In the genomic region with DNA sequence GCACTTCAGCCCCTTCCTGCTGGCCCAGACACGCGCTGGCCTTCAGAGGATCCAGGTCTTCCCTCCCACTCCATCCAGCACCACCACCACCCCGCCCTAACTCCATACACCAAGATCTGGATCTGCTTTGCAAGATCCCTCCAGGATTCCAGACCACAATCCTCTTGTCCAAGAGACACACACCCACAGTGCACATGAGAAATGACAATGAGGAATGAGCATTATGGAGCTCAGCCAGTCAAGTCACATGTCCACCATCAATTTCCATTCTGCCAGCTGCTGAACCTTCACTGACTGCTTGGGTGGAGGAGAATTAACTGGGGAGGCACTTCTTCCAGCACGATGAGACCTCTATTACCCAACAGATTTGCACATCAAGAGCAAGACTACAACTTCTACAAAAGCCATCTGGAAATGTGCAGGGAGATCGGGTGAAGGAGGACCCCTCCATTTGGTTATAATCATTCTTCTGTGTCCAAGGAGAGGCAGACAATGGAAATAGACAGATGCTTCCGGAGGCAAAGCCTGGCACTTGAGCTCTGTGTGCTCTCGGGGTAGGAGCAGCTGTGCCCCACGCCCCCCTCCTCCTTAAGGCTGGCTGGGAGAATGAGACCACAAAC, we compare ENCODE assay signal across 7 cellular contexts. TPM values are rescaled to one million over a fixed set of nuclear protein-coding genes. Genes with fewer than 3 reads are reported as not detected.
DNase-seq lines count a peak whose midpoint lies in the region; ATAC-seq, FAIRE-seq and TF ChIP-seq lines count a peak whose summit lies in the region.

No MANE protein-coding gene starts in this region.

- TF ChIP-seq EP300 in GM12878 (IDR thresholded peaks at IDR 0.05; ENCODE audit: borderline replicate concordance in 1 of 2, control insufficient read depth in 1 of 2, low read depth in 2 of 2, low read length in 2 of 2), result no peak

- H2AFZ ChIP-seq in GM12878 (ENCODE audit: control insufficient read depth, low read depth, low read length), result peak overlapping the region; percentile 9; the same call in 1 of the 2 replicates

- no peak for TF ChIP-seq RAD21 in GM12878 (IDR thresholded peaks at IDR 0.05; ENCODE audit: insufficient read depth, low read depth, low read length)

- TF ChIP-seq CTCF in GM12878 (IDR thresholded peaks at IDR 0.05 in 2 of 3, conservative IDR thresholded peaks at IDR 0.05 in 1 of 3; ENCODE audit: control insufficient read depth in 2 of 3, extremely low read depth in 1 of 3, insufficient read depth in 1 of 3, low read depth in 3 of 3, low read length in 3 of 3) (no peak), lower lobe of right lung (IDR thresholded peaks at IDR 0.05) (no peak), upper lobe of right lung (IDR thresholded peaks at IDR 0.05) (no peak)

- 38% methylated on average over 8 of the region's 8 CpGs for WGBS in GM12878 (ENCODE audit: insufficient coverage, insufficient replicate concordance, low lambda C conversion rate, missing lambda C conversion rate)

- ATAC-seq in GM12878, result no peak
- ATAC-seq in lower lobe of right lung, result peak; percentile 26 to 56
- peak; percentile 69 for ATAC-seq in upper lobe of right lung
- ATAC-seq in HG03432 (IDR thresholded peaks at IDR 0.05; ENCODE audit: unreplicated experiment), result no peak
- no peak for ATAC-seq in activated naive CD8-positive, alpha-beta T cell treated with anti-CD3 and anti-CD28 coated beads, Interleukin-2, amount 50 U/mL, for 24 hours

- CTCF ChIA-PET in GM12878 (lab: Yijun Ruan, JAX), result interaction anchor here (0.6 to 1.4 kb wide), 3 partner anchors 45 to 352 kb away, joined by 3 to 6 read pairs (median 3); no protein-coding TSS in a partner anchor

- H3K4me1 ChIP-seq in GM12878 (ENCODE audit: control insufficient read depth, insufficient read depth, low read length), result peaks cover 11% of the 10 kb centered on the region
- H3K4me1 ChIP-seq in lower lobe of right lung, result no peaks in the 10 kb centered on the region
- peaks cover 5% of the 10 kb centered on the region for H3K4me1 ChIP-seq in upper lobe of right lung

- H3K4me1 Mint-ChIP-seq in activated naive CD8-positive, alpha-beta T cell treated with anti-CD3 and anti-CD28 coated beads, Interleukin-2, amount 50 U/mL, for 24 hours, result no peaks in the 10 kb centered on the region

- no peak for TF ChIP-seq POLR2A in GM12878 (IDR thresholded peaks at IDR 0.05; ENCODE audit: low read depth, low read length)

- no peaks in the 10 kb centered on the region for H3K9me3 Mint-ChIP-seq in activated naive CD8-positive, alpha-beta T cell treated with anti-CD3 and anti-CD28 coated beads, Interleukin-2, amount 50 U/mL, for 24 hours

- no peak overlapping the region for H3K4me3 Mint-ChIP-seq in activated naive CD8-positive, alpha-beta T cell treated with anti-CD3 and anti-CD28 coated beads, Interleukin-2, amount 50 U/mL, for 24 hours

- no peak overlapping the region for H3K27ac Mint-ChIP-seq in activated naive CD8-positive, alpha-beta T cell treated with anti-CD3 and anti-CD28 coated beads, Interleukin-2, amount 50 U/mL, for 24 hours

- no peaks in the 10 kb centered on the region for H3K27me3 Mint-ChIP-seq in activated naive CD8-positive, alpha-beta T cell treated with anti-CD3 and anti-CD28 coated beads, Interleukin-2, amount 50 U/mL, for 24 hours

- H3K9me3 ChIP-seq in GM12878 (replicated peaks; ENCODE audit: control insufficient read depth, insufficient read depth, low read length) (no peaks in the 10 kb centered on the region), lower lobe of right lung (no peaks in the 10 kb centered on the region), upper lobe of right lung (no peaks in the 10 kb centered on the region)

- intact Hi-C loops in GM12878 (cut with micrococcal nuclease; ENCODE audit: unreplicated experiment), result no loop called here
- intact Hi-C loops in lower lobe of right lung (cut with DNase I), result no loop called here
- intact Hi-C loops in upper lobe of right lung (cut with DNase I), result no loop called here

- in situ Hi-C loops in GM12878 (cut with MboI), result no loop called here

- no TSS peak for BruUV-seq in GM12878 (replicated peaks; lab: Mats Ljungman, UMichigan)

- no peaks in the 10 kb centered on the region for H3K79me2 ChIP-seq in GM12878 (ENCODE audit: control insufficient read depth, insufficient read depth, low read length)

- H3K27ac ChIP-seq in GM12878 (ENCODE audit: control insufficient read depth, insufficient read depth), result no peak overlapping the region
- H3K27ac ChIP-seq in lower lobe of right lung, result no peak overlapping the region
- H3K27ac ChIP-seq in upper lobe of right lung, result no peak overlapping the region

- SMC1A ChIA-PET in GM12878 (lab: Charles Lee; ENCODE audit: uncharacterized antibody, unreplicated experiment), result interaction anchor here (1.5 to 3.1 kb wide), 2 partner anchors 8 to 15 kb away, joined by 3 to 7 read pairs; no protein-coding TSS in a partner anchor

- POLR2A ChIA-PET in GM12878 (lab: Charles Lee), result interaction anchor here (0.6 to 0.9 kb wide), 3 partner anchors 12 to 229 kb away, joined by 3 read pairs; a partner anchor contains a TSS

- H3K4me2 ChIP-seq in GM12878 (ENCODE audit: control insufficient read depth, insufficient read depth), result no peak overlapping the region

- no peaks in the 10 kb centered on the region for H3K36me3 Mint-ChIP-seq in activated naive CD8-positive, alpha-beta T cell treated with anti-CD3 and anti-CD28 coated beads, Interleukin-2, amount 50 U/mL, for 24 hours (ENCODE audit: low read depth)

- no peaks in the 10 kb centered on the region for H4K20me1 ChIP-seq in GM12878 (ENCODE audit: control insufficient read depth, insufficient read depth)

- no peak for FAIRE-seq in GM12878 (lab: Jason Lieb, UNC)

- H3K4me3 ChIP-seq in GM12878 (no peak overlapping the region), lower lobe of right lung (no peak overlapping the region), upper lobe of right lung (no peak overlapping the region)

- DNase-seq in NCI-H187 (lab: John Stamatoyannopoulos, UW) (peak; percentile 44 to 73), GM12878 (ENCODE audit: low read depth, low spot score) (no peak), lower lobe of right lung (no peak), upper lobe of right lung (no peak)
- no peak for DNase-seq in activated CD8-positive, alpha-beta memory T cell treated with anti-CD3 and anti-CD28 coated beads, Interleukin-2, amount 50 U/mL, for 4 hours
- DNase-seq in activated naive CD8-positive, alpha-beta T cell treated with anti-CD3 and anti-CD28 coated beads, Interleukin-2, amount 50 U/mL, for 24 hours, result no peak

- RAD21 ChIA-PET in GM12878 (lab: Charles Lee; ENCODE audit: unreplicated experiment), result no interaction called here

- H3K36me3 ChIP-seq in GM12878 (ENCODE audit: control insufficient read depth in 2 of 2, insufficient read depth in 2 of 2, low read length in 1 of 2) (no peaks in the 10 kb centered on the region), lower lobe of right lung (no peaks in the 10 kb centered on the region), upper lobe of right lung (no peaks in the 10 kb centered on the region)

- no peak overlapping the region for H3K9ac ChIP-seq in GM12878 (ENCODE audit: control insufficient read depth, insufficient read depth, low read length)

- H3K27me3 ChIP-seq in GM12878 (replicated peaks in 1 of 2; ENCODE audit: control insufficient read depth in 2 of 2, insufficient read depth in 2 of 2, low read length in 1 of 2) (no peaks in the 10 kb centered on the region), lower lobe of right lung (ENCODE audit: low read depth) (no peaks in the 10 kb centered on the region), upper lobe of right lung (no peaks in the 10 kb centered on the region)

TF ChIP-seq in GM12878, 131 proteins besides CTCF, POLR2A, EP300 and RAD21 (continues in another document):
- no peak for TF ChIP-seq TARDBP (IDR thresholded peaks at IDR 0.05; ENCODE audit: borderline replicate concordance)
- TF ChIP-seq BRCA1 (IDR thresholded peaks at IDR 0.05; ENCODE audit: low read depth, low read length), result no peak
- TF ChIP-seq, protein P1, sequence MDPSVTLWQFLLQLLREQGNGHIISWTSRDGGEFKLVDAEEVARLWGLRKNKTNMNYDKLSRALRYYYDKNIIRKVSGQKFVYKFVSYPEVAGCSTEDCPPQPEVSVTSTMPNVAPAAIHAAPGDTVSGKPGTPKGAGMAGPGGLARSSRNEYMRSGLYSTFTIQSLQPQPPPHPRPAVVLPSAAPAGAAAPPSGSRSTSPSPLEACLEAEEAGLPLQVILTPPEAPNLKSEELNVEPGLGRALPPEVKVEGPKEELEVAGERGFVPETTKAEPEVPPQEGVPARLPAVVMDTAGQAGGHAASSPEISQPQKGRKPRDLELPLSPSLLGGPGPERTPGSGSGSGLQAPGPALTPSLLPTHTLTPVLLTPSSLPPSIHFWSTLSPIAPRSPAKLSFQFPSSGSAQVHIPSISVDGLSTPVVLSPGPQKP (IDR thresholded peaks at IDR 0.05; ENCODE audit: low read depth, low read length), result no peak
- TF ChIP-seq, protein P2, sequence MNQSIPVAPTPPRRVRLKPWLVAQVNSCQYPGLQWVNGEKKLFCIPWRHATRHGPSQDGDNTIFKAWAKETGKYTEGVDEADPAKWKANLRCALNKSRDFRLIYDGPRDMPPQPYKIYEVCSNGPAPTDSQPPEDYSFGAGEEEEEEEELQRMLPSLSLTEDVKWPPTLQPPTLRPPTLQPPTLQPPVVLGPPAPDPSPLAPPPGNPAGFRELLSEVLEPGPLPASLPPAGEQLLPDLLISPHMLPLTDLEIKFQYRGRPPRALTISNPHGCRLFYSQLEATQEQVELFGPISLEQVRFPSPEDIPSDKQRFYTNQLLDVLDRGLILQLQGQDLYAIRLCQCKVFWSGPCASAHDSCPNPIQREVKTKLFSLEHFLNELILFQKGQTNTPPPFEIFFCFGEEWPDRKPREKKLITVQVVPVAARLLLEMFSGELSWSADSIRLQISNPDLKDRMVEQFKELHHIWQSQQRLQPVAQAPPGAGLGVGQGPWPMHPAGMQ (IDR thresholded peaks at IDR 0.05; ENCODE audit: borderline replicate concordance), result no peak

RNA-seq across cellular contexts. Expression of a gene that starts 12.3 kb away (rescaled TPM):
- not detected in 2 replicates for total RNA-seq in GM12878 (2013; cell fraction: nucleolus; rRNA removed)
- total RNA-seq in GM12878 (2014; rRNA removed), result 0.34 and 0.82 TPM in 2 replicates
- total RNA-seq in GM12878 (2014; rRNA removed; fragmentation: Illumina TruSeq; extraction: Trizol), result 0.36 and 0.46 TPM in 2 replicates
- 0.29 and 0.38 TPM in 2 replicates for total RNA-seq in GM12878 (2021)
- not detected for polyA plus RNA-seq in GM12878 (2011; ENCODE audit: low read depth)
- 0.03 TPM in 1 of 2 replicates, not detected in the other for polyA plus RNA-seq in GM12878 (2011; rRNA removed)
- polyA plus RNA-seq in GM12878 (2011; cell fraction: cytosol; rRNA removed), result 0.02 TPM in 1 of 2 replicates, not detected in the other
- not detected in 2 replicates for polyA plus RNA-seq in GM12878 (2011; cell fraction: nucleus; rRNA removed)
- not detected in 2 replicates for polyA plus RNA-seq in GM12878 (2012)
- 0.44 and 0.82 TPM in 2 replicates for polyA plus RNA-seq in GM12878 (2014; fragmentation: Illumina TruSeq; extraction: Trizol)
- polyA plus RNA-seq in GM12878 (2014; fragmentation: Nextera tagmentation; extraction: Ambion mirVana), result under 1 TPM; 0.51 to 0.69 TPM
- 0.61 and 0.70 TPM in 2 replicates for polyA plus RNA-seq in GM12878 (2014; rRNA removed)
- under 1 TPM; 0.25 to 0.32 TPM for polyA plus RNA-seq in GM12878 (2016; fragmentation: Nextera tagmentation; extraction: Ambion mirVana)
- not detected in 2 replicates for polyA minus RNA-seq in GM12878 (2011; rRNA and poly(A)+ RNA removed)
- not detected in 2 replicates for polyA minus RNA-seq in GM12878 (2011; cell fraction: cytosol; rRNA and poly(A)+ RNA removed)
- not detected in 2 replicates for polyA minus RNA-seq in GM12878 (2011; cell fraction: nucleus; rRNA and poly(A)+ RNA removed)
- 0.15 TPM for total RNA-seq in lower lobe of right lung
- 0.38 TPM for total RNA-seq in upper lobe of right lung

Comparison
In these comparisons a context has a peak if more than half of its experiments do, and no peak if none do; other contexts are left out.
1. DNase-seq: peak in NCI-H187 (2 of 2); none in GM12878 (single experiment), lower lobe of right lung (single experiment), upper lobe of right lung (single experiment), activated CD8-positive, alpha-beta memory T cell treated with anti-CD3 and anti-CD28 coated beads, Interleukin-2, amount 50 U/mL, for 4 hours (single experiment) and activated naive CD8-positive, alpha-beta T cell treated with anti-CD3 and anti-CD28 coated beads, Interleukin-2, amount 50 U/mL, for 24 hours (single experiment).
2. ATAC-seq: peak in lower lobe of right lung (2 of 2) and upper lobe of right lung (single experiment); none in GM12878 (single experiment), HG03432 (single experiment) and activated naive CD8-positive, alpha-beta T cell treated with anti-CD3 and anti-CD28 coated beads, Interleukin-2, amount 50 U/mL, for 24 hours (single experiment).